ENCODE assay signal across 8 cellular contexts in genomic region chr18:48446582-48447225, GRCh38. TPM values are rescaled to one million over a fixed set of nuclear protein-coding genes. Genes with fewer than 3 reads are reported as not detected.
DNase-seq lines count a peak whose midpoint lies in the region; ATAC-seq and TF ChIP-seq lines count a peak whose summit lies in the region.

No MANE protein-coding gene starts in this region.

- H3K9me3 ChIP-seq in DOHH2 (ENCODE audit: control insufficient read depth, insufficient read depth, low read length): no peaks in the 10 kb centered on the region

- ATAC-seq in HG02943 (IDR thresholded peaks at IDR 0.05; ENCODE audit: low read depth, unreplicated experiment) (peak; percentile 57), GM18505 (IDR thresholded peaks at IDR 0.05; ENCODE audit: unreplicated experiment) (no peak)

- no peaks in the 10 kb centered on the region for H3K79me2 ChIP-seq in DOHH2 (ENCODE audit: control insufficient read depth, low read length)

- H3K27ac ChIP-seq in DOHH2 (ENCODE audit: low read depth, low read length) (no peak overlapping the region), caudate nucleus (ENCODE audit: low read depth, low read length) (no peak overlapping the region)

- no peaks in the 10 kb centered on the region for H3K9me2 ChIP-seq in DOHH2 (replicated peaks; ENCODE audit: control insufficient read depth, low read length)

- DNase-seq in NCI-H446 (lab: John Stamatoyannopoulos, UW) (peak; percentile 11 to 84), caudate nucleus (lab: John Stamatoyannopoulos, UW) (peak in 60 of 61 donors; percentile 6 to 88 (median 64)), kidney epithelial cell (ENCODE audit: low read depth) (no peak)
- peak; percentile 6 for DNase-seq in activated CD4-positive, CD25-positive, alpha-beta regulatory T cell treated with anti-CD3 and anti-CD28 coated beads, Interleukin-2, amount 50 U/mL, for 16 hours (ENCODE audit: low read depth, low spot score)
- peak; percentile 70 for DNase-seq in stimulated activated CD4-positive, alpha-beta T cell treated with anti-CD3 and anti-CD28 coated beads, Interleukin-1b, Interleukin-23, amount 100 ng/mL, for 48 hours

- H3K4me2 ChIP-seq in DOHH2 (ENCODE audit: low read length): no peak overlapping the region

- H3F3A ChIP-seq in DOHH2 (ENCODE audit: control insufficient read depth, insufficient read depth): no peaks in the 10 kb centered on the region

- H3K36me3 ChIP-seq in DOHH2 (ENCODE audit: control insufficient read depth, low read length) (no peaks in the 10 kb centered on the region), kidney epithelial cell (ENCODE audit: control insufficient read depth, insufficient read depth, low read length) (no peaks in the 10 kb centered on the region)

- H3K27me3 ChIP-seq in DOHH2 (ENCODE audit: control insufficient read depth, low read length): peaks cover 7% of the 10 kb centered on the region; the same call in 1 of the 2 replicates
- peaks cover 19% of the 10 kb centered on the region for H3K27me3 ChIP-seq in kidney epithelial cell (ENCODE audit: control insufficient read depth, insufficient read depth, low read length)

- TF ChIP-seq POLR2A in GM18505 (IDR thresholded peaks at IDR 0.05; ENCODE audit: borderline replicate concordance, extremely low read depth, insufficient read depth, insufficient read length): no peak

- H3K4me3 ChIP-seq in DOHH2 (ENCODE audit: low read length) (no peak overlapping the region), kidney epithelial cell (ENCODE audit: low read depth, low read length) (no peak overlapping the region)

- no peaks in the 10 kb centered on the region for H3K4me1 ChIP-seq in DOHH2 (ENCODE audit: control insufficient read depth, low read length)

- H4K20me1 ChIP-seq in DOHH2 (ENCODE audit: control insufficient read depth, insufficient read depth, low read depth, low read length): no peaks in the 10 kb centered on the region

- TF ChIP-seq CTCF in DOHH2 (IDR thresholded peaks at IDR 0.05; ENCODE audit: low read depth, low read length, poor library complexity, severe bottlenecking) (peak; percentile 74), kidney epithelial cell (IDR thresholded peaks at IDR 0.05; ENCODE audit: insufficient read depth, low read length, poor library complexity, severe bottlenecking) (peak; percentile 96)

RNA-seq across cellular contexts. Expression of gene ZBTB7C, which starts 37.5 kb away (rescaled TPM):
- 0.82 and 1.1 TPM in 2 replicates for total RNA-seq in kidney epithelial cell
